ENCODE assay signal across 34 cellular contexts in genomic region chr10:123375097-123375496, GRCh38.
"Had no signal": no experiment of that assay in that cellular context is flagged by ENCODE, and none has a peak within 500 bp of the region (broad histone marks: within the 10 kb centered on the region; RNA-seq: fewer than 3 reads in every experiment).

No MANE protein-coding gene starts in this region.

- H3K4me3 ChIP-seq: adrenal gland, ascending aorta, body of pancreas, breast epithelium, cardiac muscle cell had no signal

- H3K36me3 ChIP-seq: adrenal gland, ascending aorta, brain microvascular endothelial cell, breast epithelium, cardiac muscle cell had no signal

- FAIRE-seq: astrocyte, bronchial epithelial cell had no signal

- DNase-seq: activated effector memory CD4-positive, alpha-beta T cell treated with anti-CD3 and anti-CD28 coated beads, Interleukin-2, amount 50 U/mL, for 16 hours; activated effector memory CD4-positive, alpha-beta T cell treated with Interleukin-2 at 50 U/mL for 16 hours; activated gamma-delta T cell; activated gamma-delta T cell treated with Interleukin-2 at 50 U/mL for 16 hours; activated naive CD4-positive, alpha-beta T cell; activated naive CD4-positive, alpha-beta T cell treated with anti-CD3 and anti-CD28 coated beads for 36 hours; activated naive CD4-positive, alpha-beta T cell treated with anti-CD3 and anti-CD28 coated beads, Interleukin-2, amount 10 ng/mL, durations not matched to agents 7 days and 5 days; activated naive CD4-positive, alpha-beta T cell treated with anti-CD3 and anti-CD28 coated beads, Interleukin-2, amount 50 U/mL, for 16 hours; activated naive CD4-positive, alpha-beta T cell treated with Interleukin-2 at 50 U/mL for 16 hours; activated naive CD8-positive, alpha-beta T cell treated with anti-CD3 and anti-CD28 coated beads for 36 hours; activated naive CD8-positive, alpha-beta T cell treated with anti-CD3 and anti-CD28 coated beads, Interleukin-2, amount 10 ng/mL, durations not matched to agents 7 days and 5 days; activated naive CD8-positive, alpha-beta T cell treated with anti-CD3 and anti-CD28 coated beads, Interleukin-2, amount 50 U/mL, for 24 hours; activated T-cell treated with anti-CD3 and anti-CD28 coated beads, Interleukin-2, amount 50 U/mL, for 1 hour; activated T-cell treated with anti-CD3 and anti-CD28 coated beads, Interleukin-2, amount 50 U/mL, for 24 hours; activated T-cell treated with anti-CD3 and anti-CD28 coated beads, Interleukin-2, amount 50 U/mL, for 4 hours; activated T-cell treated with anti-CD3 and anti-CD28 coated beads, Interleukin-2, amount 50 U/mL, for 48 hours; activated T-cell treated with anti-CD3 and anti-CD28 coated beads, Interleukin-2, amount 50 U/mL, for 72 hours; adrenal gland; amniotic stem cell; amygdala; anterior cingulate cortex; aorta; body of pancreas; brain microvascular endothelial cell; caudate nucleus; central memory CD4-positive, alpha-beta T cell; cerebellar nuclear complex had no signal

- H3K4me1 ChIP-seq: adrenal gland, ascending aorta, breast epithelium had no signal

- H3K27me3 ChIP-seq: adrenal gland, ascending aorta, body of pancreas, brain microvascular endothelial cell, breast epithelium, cardiac muscle cell had no signal

- H3K27ac ChIP-seq: adrenal gland, ascending aorta, body of pancreas, brain microvascular endothelial cell, breast epithelium, cardiac muscle cell had no signal

- H3K9me3 ChIP-seq: adrenal gland, ascending aorta, body of pancreas, breast epithelium had no signal

- ATAC-seq: activated naive CD4-positive, alpha-beta T cell treated with anti-CD3 and anti-CD28 coated beads, Interleukin-2, amount 50 U/mL, for 72 hours; activated naive CD8-positive, alpha-beta T cell treated with anti-CD3 and anti-CD28 coated beads, Interleukin-2, amount 50 U/mL, for 24 hours; activated T-cell treated with anti-CD3 and anti-CD28 coated beads, Interleukin-2, amount 50 U/mL, for 4 hours; activated T-cell treated with anti-CD3 and anti-CD28 coated beads, Interleukin-2, amount 50 U/mL, for 72 hours; activated T-helper 17 cell treated with anti-CD3 and anti-CD28 coated beads, Interleukin-2, amount 50 U/mL, for 72 hours; body of pancreas had no signal
